In the genomic region with DNA sequence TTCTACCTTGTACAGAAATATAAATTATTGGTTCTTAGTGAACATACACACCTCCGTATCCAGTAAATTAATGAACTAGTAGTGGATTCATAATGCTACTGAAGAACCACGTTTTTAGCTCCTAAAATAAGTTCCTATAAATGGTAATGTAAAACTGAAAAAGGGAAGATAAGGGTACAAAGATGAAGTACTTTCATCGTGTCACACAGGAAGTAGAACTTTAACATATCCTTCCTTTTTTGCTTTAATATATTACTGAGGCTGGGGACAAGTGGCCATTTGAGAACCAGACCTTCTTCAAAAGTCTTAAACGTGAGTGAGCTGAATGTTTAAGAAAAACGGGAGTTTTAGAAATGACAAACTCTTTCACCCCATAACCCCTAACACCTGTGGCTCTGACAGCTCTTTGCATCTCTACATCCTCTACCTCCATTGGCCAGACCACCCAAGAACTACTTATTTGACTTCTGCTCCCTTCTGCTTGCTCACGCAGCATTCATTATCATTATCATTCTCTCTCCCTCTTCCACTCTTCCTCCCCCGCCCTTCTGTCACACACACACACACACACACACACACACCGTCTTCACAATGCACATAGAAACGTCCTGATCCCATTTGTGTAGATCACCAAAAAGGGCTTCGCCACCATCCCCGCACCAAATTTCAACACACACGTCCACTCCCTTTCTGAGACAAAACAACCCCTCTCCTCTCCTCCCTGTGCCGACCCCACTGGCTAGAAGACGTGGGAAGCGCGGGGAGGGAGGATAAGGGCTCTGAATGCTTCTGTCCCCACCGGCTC, we compare ENCODE assay signal across 1 cellular context.
A peak's percentile ranks its signal among the peaks of the same experiment; 100 is the strongest.
TF ChIP-seq lines count a peak whose summit lies in the region.

No MANE protein-coding gene starts in this region.

TF ChIP-seq in H1, 55 proteins besides CTCF, POLR2A, EP300 and RAD21:
- TF ChIP-seq RFX5 (IDR thresholded peaks at IDR 0.05; ENCODE audit: borderline replicate concordance, low read depth, low read length) (no peak), JUND (IDR thresholded peaks at IDR 0.05; ENCODE audit: low read length) (no peak), CREB1 (IDR thresholded peaks at IDR 0.05) (no peak), BACH1 (IDR thresholded peaks at IDR 0.05; ENCODE audit: low read length) (no peak), SIN3A (conservative IDR thresholded peaks at IDR 0.05 in 1 of 2, IDR thresholded peaks at IDR 0.05 in 1 of 2; ENCODE audit: low read depth in 1 of 2, low read length in 2 of 2) (peak in 1 of 2 experiments; percentile 46; a peak in 1 of 4 replicates), PHF8 (conservative IDR thresholded peaks at IDR 0.05; ENCODE audit: low read depth, low read length) (no peak)
TF ChIP-seq in H1: peak in this region for 1.
